Comparison of ENCODE assay signal across 1 cellular context in the genomic region with DNA sequence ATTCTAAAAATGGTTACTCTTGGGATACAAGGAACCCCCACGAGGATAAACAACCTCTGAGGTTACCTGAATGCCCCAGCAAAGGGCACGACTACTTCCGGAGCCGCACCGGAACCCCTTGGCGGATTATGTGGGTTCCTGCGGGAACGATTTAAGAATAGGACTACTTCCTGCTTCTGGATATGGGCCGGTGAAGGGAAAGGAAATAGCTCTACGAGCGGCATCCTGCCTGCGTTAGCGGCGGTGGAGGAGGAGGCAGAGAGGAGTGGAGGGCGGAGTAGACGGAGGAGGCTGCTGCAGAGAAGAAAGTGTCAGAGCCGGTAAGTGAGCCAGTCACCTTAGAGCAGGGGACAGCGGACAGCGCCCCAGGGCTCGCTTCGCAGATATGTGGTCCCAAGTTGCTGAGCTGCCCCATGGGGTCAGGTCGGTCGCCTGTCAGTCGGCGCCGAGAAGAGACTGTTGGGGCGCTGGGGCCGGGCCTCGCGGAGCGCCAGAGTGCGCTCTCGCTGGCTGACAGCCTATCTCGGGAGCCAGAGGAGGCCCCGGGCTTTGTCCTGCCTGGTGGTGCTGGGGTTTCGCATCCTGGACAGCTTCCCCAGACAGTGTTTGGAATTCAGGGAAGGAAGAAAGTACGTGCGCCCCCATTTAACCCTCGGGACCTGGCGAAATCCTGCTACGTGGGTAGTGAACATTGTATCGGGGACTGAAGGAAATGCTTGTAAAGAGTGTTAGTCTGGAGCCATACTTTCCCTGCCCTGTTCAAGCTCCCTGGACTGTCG.
TF ChIP-seq lines count a peak whose summit lies in the region.

A gene with protein sequence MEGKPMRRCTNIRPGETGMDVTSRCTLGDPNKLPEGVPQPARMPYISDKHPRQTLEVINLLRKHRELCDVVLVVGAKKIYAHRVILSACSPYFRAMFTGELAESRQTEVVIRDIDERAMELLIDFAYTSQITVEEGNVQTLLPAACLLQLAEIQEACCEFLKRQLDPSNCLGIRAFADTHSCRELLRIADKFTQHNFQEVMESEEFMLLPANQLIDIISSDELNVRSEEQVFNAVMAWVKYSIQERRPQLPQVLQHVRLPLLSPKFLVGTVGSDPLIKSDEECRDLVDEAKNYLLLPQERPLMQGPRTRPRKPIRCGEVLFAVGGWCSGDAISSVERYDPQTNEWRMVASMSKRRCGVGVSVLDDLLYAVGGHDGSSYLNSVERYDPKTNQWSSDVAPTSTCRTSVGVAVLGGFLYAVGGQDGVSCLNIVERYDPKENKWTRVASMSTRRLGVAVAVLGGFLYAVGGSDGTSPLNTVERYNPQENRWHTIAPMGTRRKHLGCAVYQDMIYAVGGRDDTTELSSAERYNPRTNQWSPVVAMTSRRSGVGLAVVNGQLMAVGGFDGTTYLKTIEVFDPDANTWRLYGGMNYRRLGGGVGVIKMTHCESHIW (plus strand): TSS at position 223 of the 779 bp plus-strand sequence. CDS start 1,063 bp downstream, outside the sequence.

TF ChIP-seq in HepG2, 621 proteins besides CTCF, POLR2A, EP300 and RAD21 (continued from another document and continues in another):
- TF ChIP-seq, protein P1, sequence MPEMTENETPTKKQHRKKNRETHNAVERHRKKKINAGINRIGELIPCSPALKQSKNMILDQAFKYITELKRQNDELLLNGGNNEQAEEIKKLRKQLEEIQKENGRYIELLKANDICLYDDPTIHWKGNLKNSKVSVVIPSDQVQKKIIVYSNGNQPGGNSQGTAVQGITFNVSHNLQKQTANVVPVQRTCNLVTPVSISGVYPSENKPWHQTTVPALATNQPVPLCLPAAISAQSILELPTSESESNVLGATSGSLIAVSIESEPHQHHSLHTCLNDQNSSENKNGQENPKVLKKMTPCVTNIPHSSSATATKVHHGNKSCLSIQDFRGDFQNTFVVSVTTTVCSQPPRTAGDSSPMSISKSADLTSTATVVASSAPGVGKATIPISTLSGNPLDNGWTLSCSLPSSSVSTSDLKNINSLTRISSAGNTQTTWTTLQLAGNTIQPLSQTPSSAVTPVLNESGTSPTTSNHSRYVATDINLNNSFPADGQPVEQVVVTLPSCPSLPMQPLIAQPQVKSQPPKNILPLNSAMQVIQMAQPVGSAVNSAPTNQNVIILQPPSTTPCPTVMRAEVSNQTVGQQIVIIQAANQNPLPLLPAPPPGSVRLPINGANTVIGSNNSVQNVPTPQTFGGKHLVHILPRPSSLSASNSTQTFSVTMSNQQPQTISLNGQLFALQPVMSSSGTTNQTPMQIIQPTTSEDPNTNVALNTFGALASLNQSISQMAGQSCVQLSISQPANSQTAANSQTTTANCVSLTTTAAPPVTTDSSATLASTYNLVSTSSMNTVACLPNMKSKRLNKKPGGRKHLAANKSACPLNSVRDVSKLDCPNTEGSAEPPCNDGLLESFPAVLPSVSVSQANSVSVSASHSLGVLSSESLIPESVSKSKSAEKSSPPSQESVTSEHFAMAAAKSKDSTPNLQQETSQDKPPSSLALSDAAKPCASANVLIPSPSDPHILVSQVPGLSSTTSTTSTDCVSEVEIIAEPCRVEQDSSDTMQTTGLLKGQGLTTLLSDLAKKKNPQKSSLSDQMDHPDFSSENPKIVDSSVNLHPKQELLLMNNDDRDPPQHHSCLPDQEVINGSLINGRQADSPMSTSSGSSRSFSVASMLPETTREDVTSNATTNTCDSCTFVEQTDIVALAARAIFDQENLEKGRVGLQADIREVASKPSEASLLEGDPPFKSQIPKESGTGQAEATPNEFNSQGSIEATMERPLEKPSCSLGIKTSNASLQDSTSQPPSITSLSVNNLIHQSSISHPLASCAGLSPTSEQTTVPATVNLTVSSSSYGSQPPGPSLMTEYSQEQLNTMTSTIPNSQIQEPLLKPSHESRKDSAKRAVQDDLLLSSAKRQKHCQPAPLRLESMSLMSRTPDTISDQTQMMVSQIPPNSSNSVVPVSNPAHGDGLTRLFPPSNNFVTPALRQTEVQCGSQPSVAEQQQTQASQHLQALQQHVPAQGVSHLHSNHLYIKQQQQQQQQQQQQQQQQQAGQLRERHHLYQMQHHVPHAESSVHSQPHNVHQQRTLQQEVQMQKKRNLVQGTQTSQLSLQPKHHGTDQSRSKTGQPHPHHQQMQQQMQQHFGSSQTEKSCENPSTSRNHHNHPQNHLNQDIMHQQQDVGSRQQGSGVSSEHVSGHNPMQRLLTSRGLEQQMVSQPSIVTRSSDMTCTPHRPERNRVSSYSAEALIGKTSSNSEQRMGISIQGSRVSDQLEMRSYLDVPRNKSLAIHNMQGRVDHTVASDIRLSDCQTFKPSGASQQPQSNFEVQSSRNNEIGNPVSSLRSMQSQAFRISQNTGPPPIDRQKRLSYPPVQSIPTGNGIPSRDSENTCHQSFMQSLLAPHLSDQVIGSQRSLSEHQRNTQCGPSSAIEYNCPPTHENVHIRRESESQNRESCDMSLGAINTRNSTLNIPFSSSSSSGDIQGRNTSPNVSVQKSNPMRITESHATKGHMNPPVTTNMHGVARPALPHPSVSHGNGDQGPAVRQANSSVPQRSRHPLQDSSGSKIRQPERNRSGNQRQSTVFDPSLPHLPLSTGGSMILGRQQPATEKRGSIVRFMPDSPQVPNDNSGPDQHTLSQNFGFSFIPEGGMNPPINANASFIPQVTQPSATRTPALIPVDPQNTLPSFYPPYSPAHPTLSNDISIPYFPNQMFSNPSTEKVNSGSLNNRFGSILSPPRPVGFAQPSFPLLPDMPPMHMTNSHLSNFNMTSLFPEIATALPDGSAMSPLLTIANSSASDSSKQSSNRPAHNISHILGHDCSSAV (CRISPR knock-in tag; IDR thresholded peaks at IDR 0.05; ENCODE audit: borderline replicate concordance) = no peak
- TF ChIP-seq ZNF441 (CRISPR knock-in tag; IDR thresholded peaks at IDR 0.05; ENCODE audit: borderline replicate concordance) (peak; percentile 85), NFE2 (CRISPR knock-in tag; IDR thresholded peaks at IDR 0.05) (no peak), ZNF543 (CRISPR knock-in tag; IDR thresholded peaks at IDR 0.05) (0 out of 2 replicates have a peak, but pooled peaks have one; percentile 46), ZNF83 (CRISPR knock-in tag; IDR thresholded peaks at IDR 0.05; ENCODE audit: borderline replicate concordance) (no peak), RFX3 (CRISPR knock-in tag; IDR thresholded peaks at IDR 0.05) (no peak), ZC3H13 (CRISPR knock-in tag; IDR thresholded peaks at IDR 0.05) (no peak), HOXA3 (CRISPR knock-in tag; IDR thresholded peaks at IDR 0.05) (peak; percentile 87), ZKSCAN5 (CRISPR knock-in tag; IDR thresholded peaks at IDR 0.05) (peak; percentile 91), KDM5A (IDR thresholded peaks at IDR 0.05; ENCODE audit: borderline replicate concordance, low read length) (peak; percentile 97), KDM2A (CRISPR knock-in tag; IDR thresholded peaks at IDR 0.05; ENCODE audit: borderline replicate concordance, low read depth) (peak; percentile 94), YEATS2 (CRISPR knock-in tag; IDR thresholded peaks at IDR 0.05; ENCODE audit: borderline replicate concordance) (peak; percentile 95), ZNF180 (CRISPR knock-in tag; IDR thresholded peaks at IDR 0.05; ENCODE audit: borderline replicate concordance, low read depth) (no peak), XBP1 (CRISPR knock-in tag; IDR thresholded peaks at IDR 0.05) (no peak), HNF4G (IDR thresholded peaks at IDR 0.05; ENCODE audit: borderline replicate concordance, low read depth, low read length) (peak; percentile 48), HNF4G (CRISPR knock-in tag; IDR thresholded peaks at IDR 0.05; ENCODE audit: borderline replicate concordance, low read depth) (no peak), MXI1 (IDR thresholded peaks at IDR 0.05; ENCODE audit: borderline replicate concordance, low read depth, low read length) (peak; percentile 77; the same call in 1 of the 3 replicates)
- TF ChIP-seq, protein P2, sequence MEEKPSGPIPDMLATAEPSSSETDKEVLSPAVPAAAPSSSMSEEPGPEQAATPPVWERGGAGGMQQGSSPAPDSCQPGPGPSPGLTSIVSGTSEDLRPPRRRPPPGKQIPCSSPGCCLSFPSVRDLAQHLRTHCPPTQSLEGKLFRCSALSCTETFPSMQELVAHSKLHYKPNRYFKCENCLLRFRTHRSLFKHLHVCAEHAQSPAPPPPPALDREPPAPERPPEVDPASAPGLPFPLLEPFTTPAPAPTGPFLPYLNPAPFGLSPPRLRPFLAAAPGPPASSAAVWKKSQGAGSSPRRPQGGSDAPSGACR (CRISPR knock-in tag; IDR thresholded peaks at IDR 0.05) = 0 out of 2 replicates have a peak, but pooled peaks have one; percentile 60
- TF ChIP-seq, protein P3, sequence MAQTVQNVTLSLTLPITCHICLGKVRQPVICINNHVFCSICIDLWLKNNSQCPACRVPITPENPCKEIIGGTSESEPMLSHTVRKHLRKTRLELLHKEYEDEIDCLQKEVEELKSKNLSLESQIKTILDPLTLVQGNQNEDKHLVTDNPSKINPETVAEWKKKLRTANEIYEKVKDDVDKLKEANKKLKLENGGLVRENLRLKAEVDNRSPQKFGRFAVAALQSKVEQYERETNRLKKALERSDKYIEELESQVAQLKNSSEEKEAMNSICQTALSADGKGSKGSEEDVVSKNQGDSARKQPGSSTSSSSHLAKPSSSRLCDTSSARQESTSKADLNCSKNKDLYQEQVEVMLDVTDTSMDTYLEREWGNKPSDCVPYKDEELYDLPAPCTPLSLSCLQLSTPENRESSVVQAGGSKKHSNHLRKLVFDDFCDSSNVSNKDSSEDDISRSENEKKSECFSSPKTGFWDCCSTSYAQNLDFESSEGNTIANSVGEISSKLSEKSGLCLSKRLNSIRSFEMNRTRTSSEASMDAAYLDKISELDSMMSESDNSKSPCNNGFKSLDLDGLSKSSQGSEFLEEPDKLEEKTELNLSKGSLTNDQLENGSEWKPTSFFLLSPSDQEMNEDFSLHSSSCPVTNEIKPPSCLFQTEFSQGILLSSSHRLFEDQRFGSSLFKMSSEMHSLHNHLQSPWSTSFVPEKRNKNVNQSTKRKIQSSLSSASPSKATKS (CRISPR knock-in tag; IDR thresholded peaks at IDR 0.05) = no peak
- TF ChIP-seq, protein P4, sequence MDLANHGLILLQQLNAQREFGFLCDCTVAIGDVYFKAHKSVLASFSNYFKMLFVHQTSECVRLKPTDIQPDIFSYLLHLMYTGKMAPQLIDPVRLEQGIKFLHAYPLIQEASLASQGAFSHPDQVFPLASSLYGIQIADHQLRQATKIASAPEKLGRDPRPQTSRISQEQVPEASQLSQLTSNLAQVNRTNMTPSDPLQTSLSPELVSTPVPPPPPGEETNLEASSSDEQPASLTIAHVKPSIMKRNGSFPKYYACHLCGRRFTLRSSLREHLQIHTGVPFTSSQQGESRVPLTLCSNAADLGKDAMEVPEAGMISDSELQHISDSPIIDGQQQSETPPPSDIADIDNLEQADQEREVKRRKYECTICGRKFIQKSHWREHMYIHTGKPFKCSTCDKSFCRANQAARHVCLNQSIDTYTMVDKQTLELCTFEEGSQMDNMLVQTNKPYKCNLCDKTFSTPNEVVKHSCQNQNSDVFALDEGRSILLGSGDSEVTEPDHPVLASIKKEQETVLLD (CRISPR knock-in tag; IDR thresholded peaks at IDR 0.05; ENCODE audit: low read depth) = peak; percentile 50; the same call in 1 of the 2 replicates
- TF ChIP-seq, protein P5, sequence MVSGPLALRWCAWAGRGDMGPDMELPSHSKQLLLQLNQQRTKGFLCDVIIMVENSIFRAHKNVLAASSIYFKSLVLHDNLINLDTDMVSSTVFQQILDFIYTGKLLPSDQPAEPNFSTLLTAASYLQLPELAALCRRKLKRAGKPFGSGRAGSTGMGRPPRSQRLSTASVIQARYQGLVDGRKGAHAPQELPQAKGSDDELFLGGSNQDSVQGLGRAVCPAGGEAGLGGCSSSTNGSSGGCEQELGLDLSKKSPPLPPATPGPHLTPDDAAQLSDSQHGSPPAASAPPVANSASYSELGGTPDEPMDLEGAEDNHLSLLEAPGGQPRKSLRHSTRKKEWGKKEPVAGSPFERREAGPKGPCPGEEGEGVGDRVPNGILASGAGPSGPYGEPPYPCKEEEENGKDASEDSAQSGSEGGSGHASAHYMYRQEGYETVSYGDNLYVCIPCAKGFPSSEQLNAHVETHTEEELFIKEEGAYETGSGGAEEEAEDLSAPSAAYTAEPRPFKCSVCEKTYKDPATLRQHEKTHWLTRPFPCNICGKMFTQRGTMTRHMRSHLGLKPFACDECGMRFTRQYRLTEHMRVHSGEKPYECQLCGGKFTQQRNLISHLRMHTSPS (CRISPR knock-in tag; IDR thresholded peaks at IDR 0.05; ENCODE audit: low read depth) = peak; percentile 71
- TF ChIP-seq, protein P6, sequence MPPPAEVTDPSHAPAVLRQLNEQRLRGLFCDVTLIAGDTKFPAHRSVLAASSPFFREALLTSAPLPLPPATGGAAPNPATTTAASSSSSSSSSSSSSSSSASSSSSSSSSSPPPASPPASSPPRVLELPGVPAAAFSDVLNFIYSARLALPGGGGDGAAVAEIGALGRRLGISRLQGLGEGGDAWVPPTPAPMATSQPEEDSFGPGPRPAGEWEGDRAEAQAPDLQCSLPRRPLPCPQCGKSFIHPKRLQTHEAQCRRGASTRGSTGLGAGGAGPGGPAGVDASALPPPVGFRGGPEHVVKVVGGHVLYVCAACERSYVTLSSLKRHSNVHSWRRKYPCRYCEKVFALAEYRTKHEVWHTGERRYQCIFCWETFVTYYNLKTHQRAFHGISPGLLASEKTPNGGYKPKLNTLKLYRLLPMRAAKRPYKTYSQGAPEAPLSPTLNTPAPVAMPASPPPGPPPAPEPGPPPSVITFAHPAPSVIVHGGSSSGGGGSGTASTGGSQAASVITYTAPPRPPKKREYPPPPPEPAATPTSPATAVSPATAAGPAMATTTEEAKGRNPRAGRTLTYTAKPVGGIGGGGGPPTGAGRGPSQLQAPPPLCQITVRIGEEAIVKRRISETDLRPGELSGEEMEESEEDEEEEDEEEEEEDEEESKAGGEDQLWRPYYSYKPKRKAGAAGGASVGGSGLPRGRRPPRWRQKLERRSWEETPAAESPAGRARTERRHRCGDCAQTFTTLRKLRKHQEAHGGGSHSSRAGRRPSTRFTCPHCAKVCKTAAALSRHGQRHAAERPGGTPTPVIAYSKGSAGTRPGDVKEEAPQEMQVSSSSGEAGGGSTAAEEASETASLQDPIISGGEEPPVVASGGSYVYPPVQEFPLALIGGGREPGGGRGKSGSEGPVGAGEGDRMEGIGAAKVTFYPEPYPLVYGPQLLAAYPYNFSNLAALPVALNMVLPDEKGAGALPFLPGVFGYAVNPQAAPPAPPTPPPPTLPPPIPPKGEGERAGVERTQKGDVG (CRISPR knock-in tag; IDR thresholded peaks at IDR 0.05; ENCODE audit: borderline replicate concordance) = no peak
- TF ChIP-seq, protein P7, sequence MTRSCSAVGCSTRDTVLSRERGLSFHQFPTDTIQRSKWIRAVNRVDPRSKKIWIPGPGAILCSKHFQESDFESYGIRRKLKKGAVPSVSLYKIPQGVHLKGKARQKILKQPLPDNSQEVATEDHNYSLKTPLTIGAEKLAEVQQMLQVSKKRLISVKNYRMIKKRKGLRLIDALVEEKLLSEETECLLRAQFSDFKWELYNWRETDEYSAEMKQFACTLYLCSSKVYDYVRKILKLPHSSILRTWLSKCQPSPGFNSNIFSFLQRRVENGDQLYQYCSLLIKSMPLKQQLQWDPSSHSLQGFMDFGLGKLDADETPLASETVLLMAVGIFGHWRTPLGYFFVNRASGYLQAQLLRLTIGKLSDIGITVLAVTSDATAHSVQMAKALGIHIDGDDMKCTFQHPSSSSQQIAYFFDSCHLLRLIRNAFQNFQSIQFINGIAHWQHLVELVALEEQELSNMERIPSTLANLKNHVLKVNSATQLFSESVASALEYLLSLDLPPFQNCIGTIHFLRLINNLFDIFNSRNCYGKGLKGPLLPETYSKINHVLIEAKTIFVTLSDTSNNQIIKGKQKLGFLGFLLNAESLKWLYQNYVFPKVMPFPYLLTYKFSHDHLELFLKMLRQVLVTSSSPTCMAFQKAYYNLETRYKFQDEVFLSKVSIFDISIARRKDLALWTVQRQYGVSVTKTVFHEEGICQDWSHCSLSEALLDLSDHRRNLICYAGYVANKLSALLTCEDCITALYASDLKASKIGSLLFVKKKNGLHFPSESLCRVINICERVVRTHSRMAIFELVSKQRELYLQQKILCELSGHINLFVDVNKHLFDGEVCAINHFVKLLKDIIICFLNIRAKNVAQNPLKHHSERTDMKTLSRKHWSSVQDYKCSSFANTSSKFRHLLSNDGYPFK (CRISPR knock-in tag; IDR thresholded peaks at IDR 0.05; ENCODE audit: borderline replicate concordance) = peak; percentile 84; the same call in 1 of the 2 replicates
